8 cellular contexts compared by ENCODE assay signal in the genomic region with DNA sequence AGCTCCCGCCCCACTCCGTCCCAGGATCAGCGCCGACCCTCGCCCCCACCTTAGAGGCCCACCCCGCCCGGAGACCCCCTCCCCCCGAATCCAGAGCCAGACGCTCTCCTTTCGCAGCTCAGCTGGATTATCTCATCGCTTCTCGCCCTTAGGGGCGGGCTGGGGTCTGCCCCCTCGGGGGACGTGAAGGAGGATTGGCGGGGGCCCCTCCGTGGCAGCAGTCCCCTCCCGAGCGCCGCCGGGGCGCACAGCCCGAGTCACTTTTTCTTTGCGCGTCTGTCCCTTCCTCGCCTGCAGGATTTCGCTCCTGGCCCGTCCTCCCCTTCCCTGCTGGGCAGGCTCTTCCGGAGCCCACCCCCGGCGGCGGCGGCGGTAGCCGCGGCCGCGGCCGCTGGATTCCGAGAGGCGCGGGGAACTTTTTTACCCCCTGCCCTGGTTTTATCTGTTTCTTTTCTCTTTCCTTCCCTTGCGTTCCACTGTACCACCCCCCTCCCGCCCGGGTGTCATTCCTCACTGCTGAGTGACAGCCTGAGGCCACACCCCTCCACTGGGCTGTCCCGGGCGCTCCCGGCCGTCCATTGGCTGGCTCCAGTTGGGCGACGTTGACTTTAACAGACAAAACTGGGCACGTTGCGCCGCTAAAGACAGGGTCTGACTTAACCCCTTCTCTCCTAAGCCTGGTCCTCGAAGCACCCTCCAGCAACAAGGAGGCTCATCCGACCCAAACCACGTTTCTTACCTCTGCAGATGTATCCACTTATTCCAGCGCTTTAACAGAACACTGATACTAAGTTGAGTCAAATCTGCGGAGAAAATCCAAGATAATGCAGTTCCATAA. TPM values are rescaled to one million over a fixed set of nuclear protein-coding genes. Genes with fewer than 3 reads are reported as not detected.
DNase-seq lines count a peak whose midpoint lies in the region; ATAC-seq, FAIRE-seq and TF ChIP-seq lines count a peak whose summit lies in the region.

No MANE protein-coding gene starts in this region.

- peak; percentile 38 for DNase-seq in Ammon's horn (ENCODE audit: low spot score)
- DNase-seq in NCI-H2227 (lab: John Stamatoyannopoulos, UW; ENCODE audit: unreplicated experiment): peak; percentile 69
- DNase-seq in activated CD8-positive, alpha-beta T cell treated with anti-CD3 and anti-CD28 coated beads, Interleukin-2, amount 10 ng/mL, durations not matched to agents 7 days and 5 days: peak; percentile 47
- peak; percentile 70 to 87 for DNase-seq in foreskin fibroblast
- DNase-seq in natural killer cell treated with Interleukin-12 subunit alpha and Interleukin-12 subunit beta and Interleukin-15 and Interleukin-18, amount 100 ng/mL, for 72 hours (ENCODE audit: low spot score): no peak
- peak; percentile 85 for DNase-seq in urothelium cell line (ENCODE audit: low spot score)

- peak overlapping the region; percentile 49 for H3K27ac Mint-ChIP-seq in activated CD8-positive, alpha-beta T cell treated with anti-CD3 and anti-CD28 coated beads, Interleukin-2, amount 10 ng/mL, durations not matched to agents 7 days and 5 days
- H3K27ac Mint-ChIP-seq in natural killer cell treated with Interleukin-12 subunit alpha and Interleukin-12 subunit beta and Interleukin-15 and Interleukin-18, amount 100 ng/mL, for 72 hours: peak overlapping the region in 1 of 2 donors; percentile 29

- ATAC-seq in GM18870 (IDR thresholded peaks at IDR 0.05; ENCODE audit: unreplicated experiment) (peak; percentile 34), HG03097 (IDR thresholded peaks at IDR 0.05; ENCODE audit: low FRiP score, unreplicated experiment) (peak; percentile 52)
- ATAC-seq in activated CD8-positive, alpha-beta T cell treated with anti-CD3 and anti-CD28 coated beads, Interleukin-2, amount 10 ng/mL, durations not matched to agents 7 days and 5 days: peak; percentile 45
- ATAC-seq in natural killer cell treated with Interleukin-12 subunit alpha and Interleukin-12 subunit beta and Interleukin-15 and Interleukin-18, amount 100 ng/mL, for 72 hours: peak; percentile 65 to 78

- POLR2A ChIA-PET in activated CD8-positive, alpha-beta T cell treated with anti-CD3 and anti-CD28 coated beads, Interleukin-2, amount 10 ng/mL, durations not matched to agents 7 days and 5 days (lab: Charles Lee): no interaction called here

- CTCF ChIA-PET in activated CD8-positive, alpha-beta T cell treated with anti-CD3 and anti-CD28 coated beads, Interleukin-2, amount 10 ng/mL, durations not matched to agents 7 days and 5 days (lab: Charles Lee): no interaction called here

- no peak for TF ChIP-seq CTCF in foreskin fibroblast (IDR thresholded peaks at IDR 0.05; ENCODE audit: low read depth, low read length)

- no peaks in the 10 kb centered on the region for H3K9me3 Mint-ChIP-seq in activated CD8-positive, alpha-beta T cell treated with anti-CD3 and anti-CD28 coated beads, Interleukin-2, amount 10 ng/mL, durations not matched to agents 7 days and 5 days (ENCODE audit: insufficient read depth)
- H3K9me3 Mint-ChIP-seq in natural killer cell treated with Interleukin-12 subunit alpha and Interleukin-12 subunit beta and Interleukin-15 and Interleukin-18, amount 100 ng/mL, for 72 hours: no peaks in the 10 kb centered on the region

- H3K4me3 Mint-ChIP-seq in activated CD8-positive, alpha-beta T cell treated with anti-CD3 and anti-CD28 coated beads, Interleukin-2, amount 10 ng/mL, durations not matched to agents 7 days and 5 days: peak overlapping the region; percentile 68
- peak overlapping the region; percentile 77 for H3K4me3 Mint-ChIP-seq in natural killer cell treated with Interleukin-12 subunit alpha and Interleukin-12 subunit beta and Interleukin-15 and Interleukin-18, amount 100 ng/mL, for 72 hours

- peaks cover 5% of the 10 kb centered on the region for H3K36me3 Mint-ChIP-seq in activated CD8-positive, alpha-beta T cell treated with anti-CD3 and anti-CD28 coated beads, Interleukin-2, amount 10 ng/mL, durations not matched to agents 7 days and 5 days (ENCODE audit: low read depth)
- H3K36me3 Mint-ChIP-seq in natural killer cell treated with Interleukin-12 subunit alpha and Interleukin-12 subunit beta and Interleukin-15 and Interleukin-18, amount 100 ng/mL, for 72 hours: peaks cover 17% of the 10 kb centered on the region

- H3K4me1 Mint-ChIP-seq in activated CD8-positive, alpha-beta T cell treated with anti-CD3 and anti-CD28 coated beads, Interleukin-2, amount 10 ng/mL, durations not matched to agents 7 days and 5 days (ENCODE audit: low read depth): peaks cover 39% of the 10 kb centered on the region
- peaks cover 28 to 32% of the 10 kb centered on the region in 2 donors for H3K4me1 Mint-ChIP-seq in natural killer cell treated with Interleukin-12 subunit alpha and Interleukin-12 subunit beta and Interleukin-15 and Interleukin-18, amount 100 ng/mL, for 72 hours (ENCODE audit: low read depth in 2 of 2)

- peak overlapping the region; percentile 55 to 62 for H3K4me3 ChIP-seq in foreskin fibroblast (ENCODE audit: low read depth in 1 of 2, low read length in 2 of 2)

- peaks cover 65% of the 10 kb centered on the region for H3K27me3 Mint-ChIP-seq in activated CD8-positive, alpha-beta T cell treated with anti-CD3 and anti-CD28 coated beads, Interleukin-2, amount 10 ng/mL, durations not matched to agents 7 days and 5 days (ENCODE audit: low read depth)
- H3K27me3 Mint-ChIP-seq in natural killer cell treated with Interleukin-12 subunit alpha and Interleukin-12 subunit beta and Interleukin-15 and Interleukin-18, amount 100 ng/mL, for 72 hours: peaks cover 34 to 60% of the 10 kb centered on the region in 2 donors

- FAIRE-seq in urothelium cell line (lab: Jason Lieb, UNC): no peak

RNA-seq across cellular contexts. Expression of gene NKX3-2, which starts 0.5 kb away (rescaled TPM):
- total RNA-seq in activated CD8-positive, alpha-beta T cell treated with anti-CD3 and anti-CD28 coated beads, Interleukin-2, amount 10 ng/mL, durations not matched to agents 7 days and 5 days: not detected
- not detected for total RNA-seq in natural killer cell treated with Interleukin-12 subunit alpha and Interleukin-12 subunit beta and Interleukin-15 and Interleukin-18, amount 100 ng/mL, for 72 hours
